ENCODE assay signal across 25 cellular contexts in genomic region chr13:76314495-76314894, GRCh38.
"Had no signal": no experiment of that assay in that cellular context is flagged by ENCODE, and none has a peak within 500 bp of the region (broad histone marks: within the 10 kb centered on the region; RNA-seq: fewer than 3 reads in every experiment).

No MANE protein-coding gene starts in this region.

- H3K4me1 Mint-ChIP-seq: stimulated activated memory B cell treated with anti-CD40 and anti-IgM and Interleukin-4, amounts not matched to agents 10 μg/mL and 1 μg/mL and 100 μg/mL, for 72 hours had no signal

- H3K9me3 ChIP-seq: gastrocnemius medialis, heart right ventricle, neutrophil, psoas muscle, right lobe of liver, spleen, tibial artery, upper lobe of left lung, uterus had no signal

- H3K9me3 Mint-ChIP-seq: natural killer cell treated with Interleukin-12 subunit alpha and Interleukin-12 subunit beta and Interleukin-15 and Interleukin-18, amount 100 ng/mL, for 72 hours; stimulated activated memory B cell treated with anti-CD40 and anti-IgM and Interleukin-4, amounts not matched to agents 10 μg/mL and 1 μg/mL and 100 μg/mL, for 72 hours; stimulated activated naive CD8-positive, alpha-beta T cell treated with anti-CD3 and anti-CD28 coated beads, Interleukin-15, Interleukin-2, amounts not matched to agents 100 ng/mL and 50 ng/mL, for 24 hours had no signal

- H3K27me3 ChIP-seq: dorsolateral prefrontal cortex, gastrocnemius medialis, heart right ventricle, neutrophil, right lobe of liver, spleen, tibial artery, upper lobe of left lung, uterus had no signal

- ATAC-seq: esophagus mucosa; gastrocnemius medialis; left ventricle myocardium superior; natural killer cell treated with Interleukin-12 subunit alpha and Interleukin-12 subunit beta and Interleukin-15 and Interleukin-18, amount 100 ng/mL, for 72 hours; psoas muscle; right lobe of liver; stimulated activated memory B cell treated with anti-CD40 and anti-IgM and Interleukin-4, amounts not matched to agents 10 μg/mL and 1 μg/mL and 100 μg/mL, for 72 hours had no signal

- H3K27me3 Mint-ChIP-seq: natural killer cell treated with Interleukin-12 subunit alpha and Interleukin-12 subunit beta and Interleukin-15 and Interleukin-18, amount 100 ng/mL, for 72 hours; stimulated activated memory B cell treated with anti-CD40 and anti-IgM and Interleukin-4, amounts not matched to agents 10 μg/mL and 1 μg/mL and 100 μg/mL, for 72 hours; stimulated activated naive CD8-positive, alpha-beta T cell treated with anti-CD3 and anti-CD28 coated beads, Interleukin-15, Interleukin-2, amounts not matched to agents 100 ng/mL and 50 ng/mL, for 24 hours had no signal

- H3K36me3 Mint-ChIP-seq: natural killer cell treated with Interleukin-12 subunit alpha and Interleukin-12 subunit beta and Interleukin-15 and Interleukin-18, amount 100 ng/mL, for 72 hours; stimulated activated memory B cell treated with anti-CD40 and anti-IgM and Interleukin-4, amounts not matched to agents 10 μg/mL and 1 μg/mL and 100 μg/mL, for 72 hours had no signal

- H3K36me3 ChIP-seq: gastrocnemius medialis, heart right ventricle, neutrophil, right lobe of liver, spleen, tibial artery, upper lobe of left lung, uterus had no signal

- H3K27ac Mint-ChIP-seq: natural killer cell treated with Interleukin-12 subunit alpha and Interleukin-12 subunit beta and Interleukin-15 and Interleukin-18, amount 100 ng/mL, for 72 hours; stimulated activated memory B cell treated with anti-CD40 and anti-IgM and Interleukin-4, amounts not matched to agents 10 μg/mL and 1 μg/mL and 100 μg/mL, for 72 hours; stimulated activated naive CD8-positive, alpha-beta T cell treated with anti-CD3 and anti-CD28 coated beads, Interleukin-15, Interleukin-2, amounts not matched to agents 100 ng/mL and 50 ng/mL, for 24 hours had no signal

- H3K4me1 ChIP-seq: gastrocnemius medialis, heart right ventricle, psoas muscle, right lobe of liver, spleen, tibial artery, upper lobe of left lung, uterus had no signal

- H3K4me3 Mint-ChIP-seq: natural killer cell treated with Interleukin-12 subunit alpha and Interleukin-12 subunit beta and Interleukin-15 and Interleukin-18, amount 100 ng/mL, for 72 hours; stimulated activated memory B cell treated with anti-CD40 and anti-IgM and Interleukin-4, amounts not matched to agents 10 μg/mL and 1 μg/mL and 100 μg/mL, for 72 hours; stimulated activated naive CD8-positive, alpha-beta T cell treated with anti-CD3 and anti-CD28 coated beads, Interleukin-15, Interleukin-2, amounts not matched to agents 100 ng/mL and 50 ng/mL, for 24 hours had no signal

- DNase-seq: cortex of kidney; dorsolateral prefrontal cortex; effector CD8-positive, alpha-beta T cell; gastrocnemius medialis; heart right ventricle; hypothalamus; left ventricle myocardium superior; mesenchymal stem cell; midbrain; psoas muscle; retina; right lobe of liver; spleen; stimulated activated CD4-positive, alpha-beta T cell treated with anti-CD3 and anti-CD28 coated beads, Interleukin-15, amount 100 ng/mL, for 24 hours; stimulated activated CD4-positive, alpha-beta T cell treated with anti-CD3 and anti-CD28 coated beads, Interleukin-1b, Interleukin-23, amount 100 ng/mL, for 48 hours; stimulated activated CD4-positive, alpha-beta T cell treated with anti-CD3 and anti-CD28 coated beads, Interleukin-4, amount 100 ng/mL, for 24 hours; tibial artery; upper lobe of left lung; uterus had no signal

- H3K4me3 ChIP-seq: dorsolateral prefrontal cortex, gastrocnemius medialis, heart right ventricle, lung, psoas muscle, right lobe of liver, spleen, tibial artery, upper lobe of left lung, uterus had no signal
